In genomic region chr5:76715484-76715733, GRCh38 we compare ENCODE assay signal across 8 cellular contexts. TPM values are rescaled to one million over a fixed set of nuclear protein-coding genes. Genes with fewer than 3 reads are reported as not detected.
DNase-seq lines count a peak whose midpoint lies in the region; ATAC-seq and TF ChIP-seq lines count a peak whose summit lies in the region.

No MANE protein-coding gene starts in this region.

- H3K4me2 ChIP-seq in KMS-11 = peak overlapping the region; percentile 99
- peak overlapping the region; percentile 99 for H3K4me2 ChIP-seq in mammary epithelial cell (ENCODE audit: insufficient read depth, low read depth, low read length)

- H3K79me2 ChIP-seq in KMS-11 (ENCODE audit: insufficient read depth, low read depth) (no peaks in the 10 kb centered on the region), mammary epithelial cell (ENCODE audit: insufficient read depth, low read length) (peaks cover 43% of the 10 kb centered on the region)

- CTCF ChIA-PET in mammary epithelial cell (lab: Charles Lee; ENCODE audit: low non-redundant PET) = no interaction called here

- H3K9me3 ChIP-seq in mammary epithelial cell (replicated peaks; ENCODE audit: insufficient read depth, low read length) = no peaks in the 10 kb centered on the region

- peak overlapping the region; percentile 64 to 87 (median 83) for H3K4me3 Mint-ChIP-seq in naive thymus-derived CD8-positive, alpha-beta T cell

- peaks cover 0 to 3% (median 0%) of the 10 kb centered on the region in 9 donors for H3K9me3 Mint-ChIP-seq in naive thymus-derived CD8-positive, alpha-beta T cell

- H3K27ac ChIP-seq in KMS-11 (no peak overlapping the region), mammary epithelial cell (ENCODE audit: insufficient read depth, low read depth, low read length) (peak overlapping the region; percentile 15)

- H3K27me3 Mint-ChIP-seq in naive thymus-derived CD8-positive, alpha-beta T cell = peaks cover 21 to 54% (median 38%) of the 10 kb centered on the region in 5 donors

- ATAC-seq in GM18867 (IDR thresholded peaks at IDR 0.05; ENCODE audit: unreplicated experiment) (peak; percentile 25), GM18870 (IDR thresholded peaks at IDR 0.05; ENCODE audit: unreplicated experiment) (no peak)
- ATAC-seq in naive thymus-derived CD8-positive, alpha-beta T cell = peak in 1 of 2 donors; percentile 26

- H4K20me1 ChIP-seq in KMS-11 (ENCODE audit: insufficient read depth) (no peaks in the 10 kb centered on the region), mammary epithelial cell (ENCODE audit: insufficient read depth, low read length) (no peaks in the 10 kb centered on the region)

- H3K36me3 ChIP-seq in KMS-11 (ENCODE audit: insufficient read depth) (no peaks in the 10 kb centered on the region), mammary epithelial cell (ENCODE audit: insufficient read depth, low read length) (no peaks in the 10 kb centered on the region)

- WGBS in mammary epithelial cell (ENCODE audit: low coverage, missing lambda C conversion rate) = 33% methylated on average over 5 of the region's 13 CpGs

- BruUV-seq in mammary epithelial cell (replicated peaks; lab: Mats Ljungman, UMichigan) = no TSS peak

- H3K4me3 ChIP-seq in KMS-11 (IDR thresholded peaks at IDR 0.05; ENCODE audit: insufficient read depth, low read depth, low read length) (no peak overlapping the region), mammary epithelial cell (replicated peaks in 1 of 3; ENCODE audit: insufficient read depth in 1 of 3, low read depth in 2 of 3, low read length in 3 of 3) (peak overlapping the region; percentile 83 to 95 (median 92))

- TF ChIP-seq CTCF in KMS-11 (conservative IDR thresholded peaks at IDR 0.05; ENCODE audit: low read depth, low read length) (no peak), mammary epithelial cell (conservative IDR thresholded peaks at IDR 0.05 in 1 of 2, IDR thresholded peaks at IDR 0.05 in 1 of 2; ENCODE audit: extremely low read depth in 1 of 2, insufficient read depth in 1 of 2, low read depth in 1 of 2, low read length in 2 of 2) (no peak)

- H3K27ac Mint-ChIP-seq in naive thymus-derived CD8-positive, alpha-beta T cell = peak overlapping the region in 1 of 10 donors; percentile 83

- dilution Hi-C loops in mammary epithelial cell (cut with HindIII; ENCODE audit: low sequenced_read_pairs) = no loop called here

- H3K9ac ChIP-seq in KMS-11 = peak overlapping the region; percentile 73; the same call in 1 of the 2 replicates
- peak overlapping the region; percentile 49 for H3K9ac ChIP-seq in mammary epithelial cell (ENCODE audit: insufficient read depth, low read length)

- intact Hi-C loops in mammary epithelial cell (cut with micrococcal nuclease) = no loop called here

- no peaks in the 10 kb centered on the region for H3K36me3 Mint-ChIP-seq in naive thymus-derived CD8-positive, alpha-beta T cell

- DNase-seq in mammary epithelial cell (no peak), 8988T (no peak), NCI-H1092 (lab: John Stamatoyannopoulos, UW) (no peak)
- peak in 2 of 10 donors; percentile 5 to 10 for DNase-seq in naive thymus-derived CD8-positive, alpha-beta T cell
- DNase-seq in NK-92 treated with Interleukin-12 subunit alpha and Interleukin-12 subunit beta, amount 100 ng/mL, for 24 hours (lab: John Stamatoyannopoulos, UW) = no peak

- peaks cover 5 to 34% (median 31%) of the 10 kb centered on the region in 4 donors for H3K4me1 Mint-ChIP-seq in naive thymus-derived CD8-positive, alpha-beta T cell

- H3K27me3 ChIP-seq in KMS-11 (ENCODE audit: insufficient read depth, low read depth) = no peaks in the 10 kb centered on the region
- H3K27me3 ChIP-seq in mammary epithelial cell (ENCODE audit: insufficient read depth, low read length) = no peaks in the 10 kb centered on the region

- in situ Hi-C loops in mammary epithelial cell (cut with MboI; ENCODE audit: low sequenced_read_pairs in 2 of 2) = loop anchor here in 1 of 2 donors (10.0 kb wide), 1 partner anchor 49 kb away; no protein-coding TSS in a partner anchor

- H3K4me1 ChIP-seq in KMS-11 (ENCODE audit: low read depth, poor library complexity, severe bottlenecking) = peaks cover 11% of the 10 kb centered on the region
- H3K4me1 ChIP-seq in mammary epithelial cell (ENCODE audit: insufficient read depth, low read length) = peaks cover 24% of the 10 kb centered on the region

- POLR2A ChIA-PET in naive thymus-derived CD8-positive, alpha-beta T cell (lab: Charles Lee) = interaction anchor here (1.0 kb wide), 1 partner anchor 8 kb away, joined by 3 read pairs; no protein-coding TSS in a partner anchor

- peak overlapping the region; percentile 77; the same call in 1 of the 2 replicates for H2AFZ ChIP-seq in KMS-11 (ENCODE audit: low read depth)
- H2AFZ ChIP-seq in mammary epithelial cell (ENCODE audit: low read depth, low read length) = peak overlapping the region; percentile 87

RNA-seq across cellular contexts. Expression of gene F2R, which starts 0.5 kb away (rescaled TPM):
- total RNA-seq in mammary epithelial cell = 10 to 100 TPM; 30.7 to 81.4 TPM
- polyA plus RNA-seq in mammary epithelial cell = 46.2 TPM
- 47.2 TPM for polyA minus RNA-seq in mammary epithelial cell
- 1 to 10 TPM; 1.2 to 2.3 TPM for total RNA-seq in naive thymus-derived CD8-positive, alpha-beta T cell
- polyA plus RNA-seq in naive thymus-derived CD8-positive, alpha-beta T cell = 10 to 100 TPM in 1 of 3 donors, 1 to 10 TPM in 1, under 1 TPM in 1; 0.65 to 37.3 (median 1.2) TPM

Comparison
In these comparisons a context has a peak if more than half of its experiments do, and no peak if none do; other contexts are left out.
1. RNA of gene F2R, which starts 0.5 kb away (total RNA-seq): 30.7 to 81.4 TPM in mammary epithelial cell; 1.2 to 2.3 TPM in naive thymus-derived CD8-positive, alpha-beta T cell; every median in the first group is over 4 times any median in the second.